In the genomic region with DNA sequence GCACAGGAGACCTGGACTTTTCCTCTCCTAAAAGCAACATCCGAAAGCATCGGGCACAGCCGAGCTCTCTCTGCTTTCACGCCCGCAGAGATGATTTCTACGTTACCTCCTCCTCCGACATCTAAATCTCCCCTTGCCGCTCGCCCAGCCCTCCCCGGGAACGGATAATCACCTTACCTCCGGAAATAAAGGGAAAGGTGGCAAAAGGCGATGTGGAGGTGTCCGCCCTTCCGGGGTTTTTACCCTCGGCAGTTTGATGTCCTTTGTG, we compare ENCODE assay signal across 9 cellular contexts. TPM values are rescaled to one million over a fixed set of nuclear protein-coding genes. Genes with fewer than 3 reads are reported as not detected.
DNase-seq lines count a peak whose midpoint lies in the region; ATAC-seq and TF ChIP-seq lines count a peak whose summit lies in the region.
"Had no signal": no experiment of that assay in that cellular context is flagged by ENCODE, and none has a peak within 500 bp of the region (broad histone marks: within the 10 kb centered on the region; RNA-seq: fewer than 3 reads in every experiment).

No MANE protein-coding gene starts in this region.

- no peak for ATAC-seq in activated T-cell treated with anti-CD3 and anti-CD28 coated beads, Interleukin-2, amount 50 U/mL, for 4 hours
- ATAC-seq in activated T-helper 17 cell treated with anti-CD3 and anti-CD28 coated beads, Interleukin-2, amount 50 U/mL, for 72 hours (replicated peaks): peak; percentile 5
- no peak for ATAC-seq in activated CD4-positive, CD25-positive, alpha-beta regulatory T cell treated with anti-CD3 and anti-CD28 coated beads, Interleukin-2, amount 50 U/mL, for 24 hours

- intact Hi-C loops in tibial artery (cut with DNase I; ENCODE audit: low total_unique reads): loop anchor here (5.0 kb wide), 2 partner anchors 104 to 106 kb away; partner anchors contain the start of gene SLC38A2

- no peak for TF ChIP-seq CTCF in kidney epithelial cell (IDR thresholded peaks at IDR 0.05; ENCODE audit: insufficient read depth, low read length, poor library complexity, severe bottlenecking)
- TF ChIP-seq CTCF in tibial artery (IDR thresholded peaks at IDR 0.05): no peak

- peaks cover 7% of the 10 kb centered on the region for H3K36me3 Mint-ChIP-seq in activated T-cell treated with anti-CD3 and anti-CD28 coated beads, Interleukin-2, amount 50 U/mL, for 4 hours (ENCODE audit: insufficient read depth)
- H3K36me3 Mint-ChIP-seq in activated T-helper 17 cell treated with anti-CD3 and anti-CD28 coated beads, Interleukin-2, amount 50 U/mL, for 72 hours (ENCODE audit: low read depth): peaks cover 6% of the 10 kb centered on the region
- H3K36me3 Mint-ChIP-seq: brain had no signal

- no peak overlapping the region for H3K4me3 Mint-ChIP-seq in activated T-cell treated with anti-CD3 and anti-CD28 coated beads, Interleukin-2, amount 50 U/mL, for 4 hours
- no peak overlapping the region for H3K4me3 Mint-ChIP-seq in activated T-helper 17 cell treated with anti-CD3 and anti-CD28 coated beads, Interleukin-2, amount 50 U/mL, for 72 hours
- H3K4me3 Mint-ChIP-seq: brain had no signal

- H3K9me3 ChIP-seq in tibial artery: no peaks in the 10 kb centered on the region

- peak; percentile 30 for DNase-seq in activated T-cell treated with anti-CD3 and anti-CD28 coated beads for 1 hour (ENCODE audit: low read depth)
- DNase-seq in activated T-cell treated with anti-CD3 and anti-CD28 coated beads, Interleukin-2, amount 50 U/mL, for 4 hours: no peak
- no peak for DNase-seq in kidney epithelial cell (ENCODE audit: low read depth)
- no peak for DNase-seq in tibial artery
- DNase-seq in DMS 273 treated with DMSO at 0.1 percent for 48 hours (lab: John Stamatoyannopoulos, UW): no peak
- no peak for DNase-seq in NCI-H1092 (lab: John Stamatoyannopoulos, UW)

- H3K27ac Mint-ChIP-seq in activated T-helper 17 cell treated with anti-CD3 and anti-CD28 coated beads, Interleukin-2, amount 50 U/mL, for 72 hours: no peak overlapping the region

- H3K27me3 ChIP-seq in kidney epithelial cell (ENCODE audit: control insufficient read depth, insufficient read depth, low read length) (no peaks in the 10 kb centered on the region), tibial artery (no peaks in the 10 kb centered on the region)

- H3K4me1 Mint-ChIP-seq in activated T-cell treated with anti-CD3 and anti-CD28 coated beads, Interleukin-2, amount 50 U/mL, for 4 hours (ENCODE audit: low read depth): peaks cover 37% of the 10 kb centered on the region
- H3K4me1 Mint-ChIP-seq in activated T-helper 17 cell treated with anti-CD3 and anti-CD28 coated beads, Interleukin-2, amount 50 U/mL, for 72 hours: peaks cover 28% of the 10 kb centered on the region

- H3K9me3 Mint-ChIP-seq in activated T-cell treated with anti-CD3 and anti-CD28 coated beads, Interleukin-2, amount 50 U/mL, for 4 hours: no peaks in the 10 kb centered on the region
- H3K9me3 Mint-ChIP-seq in activated T-helper 17 cell treated with anti-CD3 and anti-CD28 coated beads, Interleukin-2, amount 50 U/mL, for 72 hours: no peaks in the 10 kb centered on the region

- H3K4me1 ChIP-seq in tibial artery: peaks cover 0 to 39% (median 17%) of the 10 kb centered on the region in 4 donors

- no peaks in the 10 kb centered on the region for H3K27me3 Mint-ChIP-seq in activated T-cell treated with anti-CD3 and anti-CD28 coated beads, Interleukin-2, amount 50 U/mL, for 4 hours (ENCODE audit: low read depth)
- no peaks in the 10 kb centered on the region for H3K27me3 Mint-ChIP-seq in activated T-helper 17 cell treated with anti-CD3 and anti-CD28 coated beads, Interleukin-2, amount 50 U/mL, for 72 hours

- H3K36me3 ChIP-seq in kidney epithelial cell (ENCODE audit: control insufficient read depth, insufficient read depth, low read length): no peaks in the 10 kb centered on the region
- no peaks in the 10 kb centered on the region for H3K36me3 ChIP-seq in tibial artery

- H3K27ac ChIP-seq in tibial artery: peak overlapping the region; percentile 88 to 91

- peak overlapping the region; percentile 80 for H3K4me3 ChIP-seq in kidney epithelial cell (ENCODE audit: low read depth, low read length)
- peak overlapping the region; percentile 70 to 76 for H3K4me3 ChIP-seq in tibial artery

RNA-seq across cellular contexts. Expression of gene SLC38A1, which starts 0.6 kb away (rescaled TPM):
- 100 to 1,000 TPM; 251 to 257 (median 254) TPM for total RNA-seq in activated T-cell treated with anti-CD3 and anti-CD28 coated beads, Interleukin-2, amount 50 U/mL, for 4 hours
- total RNA-seq in activated T-helper 17 cell treated with anti-CD3 and anti-CD28 coated beads, Interleukin-2, amount 50 U/mL, for 72 hours: 100 to 1,000 TPM; 161 to 192 TPM
- 240 and 245 TPM in 2 replicates for total RNA-seq in kidney epithelial cell
